Comparison of ENCODE assay signal across 12 cellular contexts in genomic region chr17:76697702-76698465, GRCh38. TPM values are rescaled to one million over a fixed set of nuclear protein-coding genes. Genes with fewer than 3 reads are reported as not detected.
DNase-seq lines count a peak whose midpoint lies in the region; ATAC-seq and TF ChIP-seq lines count a peak whose summit lies in the region.
"Had no signal": no experiment of that assay in that cellular context is flagged by ENCODE, and none has a peak within 500 bp of the region (broad histone marks: within the 10 kb centered on the region; RNA-seq: fewer than 3 reads in every experiment).

No MANE protein-coding gene starts in this region.

- intact Hi-C loops in dorsolateral prefrontal cortex (cut with DNase I) = no loop called here

- no peaks in the 10 kb centered on the region for H3K36me3 ChIP-seq in muscle layer of duodenum (ENCODE audit: control insufficient read depth in 1 of 2, insufficient read depth in 2 of 2, low read length in 2 of 2)

- TF ChIP-seq CTCF in dorsolateral prefrontal cortex (IDR thresholded peaks at IDR 0.05 in 54 of 56, conservative IDR thresholded peaks at IDR 0.05 in 2 of 56; ENCODE audit: low read depth in 1 of 56, partially characterized antibody in 56 of 56) = no peak

- no peak for ATAC-seq in HG03565 (IDR thresholded peaks at IDR 0.05; ENCODE audit: unreplicated experiment)
- ATAC-seq: stimulated activated naive CD8-positive, alpha-beta T cell treated with anti-CD3 and anti-CD28 coated beads, Interleukin-15, Interleukin-2, amounts not matched to agents 100 U/mL and 50 U/mL, for 24 hours had no signal

- peaks cover 0 to 58% of the 10 kb centered on the region in 2 donors for H3K4me1 ChIP-seq in muscle layer of duodenum (ENCODE audit: control insufficient read depth in 1 of 2, insufficient read depth in 2 of 2, low read length in 2 of 2)

- H3K27me3 ChIP-seq in dorsolateral prefrontal cortex = no peaks in the 10 kb centered on the region
- no peaks in the 10 kb centered on the region for H3K27me3 ChIP-seq in muscle layer of duodenum (ENCODE audit: low read depth, low read length)

- H3K4me3 ChIP-seq in dorsolateral prefrontal cortex = no peak overlapping the region
- peak overlapping the region in 1 of 2 donors; percentile 28 for H3K4me3 ChIP-seq in muscle layer of duodenum (ENCODE audit: low read depth in 1 of 2, low read length in 2 of 2)

- H3K9me3 ChIP-seq in muscle layer of duodenum (ENCODE audit: control insufficient read depth in 1 of 2, low read length in 2 of 2) = no peaks in the 10 kb centered on the region
- H3K9me3 ChIP-seq: Caco-2 had no signal

- in situ Hi-C loops in ACHN (cut with HindIII; ENCODE audit: low pct_ligation_motif_present, low pct_unique_long_range_greater_than_20kb, low sequenced_read_pairs) = no loop called here

- peak; percentile 77 for DNase-seq in ACHN
- DNase-seq in NCI-H2171 (lab: John Stamatoyannopoulos, UW) = peak; percentile 68
- peak in 1 of 10 donors; percentile 40 for DNase-seq in dorsolateral prefrontal cortex
- no peak for DNase-seq in HPDE6-E6E7 (ENCODE audit: extremely low spot score)
- no peak for DNase-seq in activated T-cell treated with anti-CD3 and anti-CD28 coated beads for 4 hours
- DNase-seq in NCI-H128 (lab: John Stamatoyannopoulos, UW; ENCODE audit: unreplicated experiment) = no peak
- DNase-seq: activated CD4-positive, CD25-positive, alpha-beta regulatory T cell; central memory CD4-positive, alpha-beta T cell; stimulated activated naive CD8-positive, alpha-beta T cell treated with anti-CD3 and anti-CD28 coated beads, Interleukin-15, Interleukin-2, amounts not matched to agents 100 U/mL and 50 U/mL, for 24 hours had no signal

- H3K27ac ChIP-seq in dorsolateral prefrontal cortex (peak overlapping the region in 42 of 59 donors; percentile 1 to 73 (median 46)), muscle layer of duodenum (ENCODE audit: low read length) (peak overlapping the region; percentile 69)

RNA-seq across cellular contexts. Expression of gene MXRA7, which starts 12.9 kb away (rescaled TPM):
- total RNA-seq in dorsolateral prefrontal cortex = 100 to 1,000 TPM in 82 of 120 experiments, 10 to 100 TPM in 38; 68.5 to 146 (median 109) TPM

RNA-seq across cellular contexts. Expression of gene JMJD6, which starts 28.5 kb away (rescaled TPM):
- 100 to 1,000 TPM in 1 of 120 experiments, 10 to 100 TPM in 119; 22.0 to 110 (median 35.8) TPM for total RNA-seq in dorsolateral prefrontal cortex

RNA-seq across cellular contexts. Expression of gene METTL23, which starts 28.8 kb away (rescaled TPM):
- total RNA-seq in dorsolateral prefrontal cortex = 10 to 100 TPM; 12.5 to 29.2 (median 18.7) TPM

RNA-seq across cellular contexts. Expression of gene SRSF2, which starts 39.2 kb away (rescaled TPM):
- total RNA-seq in dorsolateral prefrontal cortex = 100 to 1,000 TPM in 112 of 120 experiments, 10 to 100 TPM in 8; 73.8 to 169 (median 128) TPM

RNA-seq across cellular contexts. Expression of gene MFSD11, which starts 40.0 kb away (rescaled TPM):
- 10 to 100 TPM; 33.8 to 73.3 (median 51.7) TPM for total RNA-seq in dorsolateral prefrontal cortex

Comparison
In these comparisons a context has a peak if more than half of its experiments do, and no peak if none do; other contexts are left out.
1. DNase-seq: peak in ACHN (single experiment) and NCI-H2171 (single experiment); none in HPDE6-E6E7 (single experiment), activated T-cell treated with anti-CD3 and anti-CD28 coated beads for 4 hours (single experiment) and NCI-H128 (single experiment).